14 cellular contexts compared by ENCODE assay signal in genomic region chr3:50807266-50807665, GRCh38.
DNase-seq lines count a peak whose midpoint lies in the region; TF ChIP-seq lines count a peak whose summit lies in the region.
"Had no signal": no experiment of that assay in that cellular context is flagged by ENCODE, and none has a peak within 500 bp of the region (broad histone marks: within the 10 kb centered on the region; RNA-seq: fewer than 3 reads in every experiment).

No MANE protein-coding gene starts in this region.

- H3K4me1 ChIP-seq in ascending aorta: no peaks in the 10 kb centered on the region
- H3K4me1 ChIP-seq: BLaER1 treated with 17β-estradiol and CSF1 and Interleukin-3, amounts not matched to agents 10 nM and 100 nM had no signal

- in situ Hi-C loops in Caki2 (cut with HindIII; ENCODE audit: low pct_unique_long_range_greater_than_20kb, low sequenced_read_pairs): no loop called here

- no peak overlapping the region for H3K27ac ChIP-seq in ascending aorta
- H3K27ac ChIP-seq: BLaER1 treated with 17β-estradiol and CSF1 and Interleukin-3, amounts not matched to agents 10 nM and 100 nM; HL-60 had no signal

- DNase-seq in Caki2 (ENCODE audit: low read depth): peak; percentile 15
- DNase-seq in M059J (ENCODE audit: low read depth): peak; percentile 41
- DNase-seq in SHP77 (lab: John Stamatoyannopoulos, UW): peak; percentile 63 to 73
- DNase-seq in left kidney (ENCODE audit: low read depth, low spot score): peak; percentile 43
- DNase-seq in T-helper 2 cell: no peak
- no peak for DNase-seq in ascending aorta (ENCODE audit: low spot score in 2 of 2)
- no peak for DNase-seq in MV-4-11 (lab: John Stamatoyannopoulos, UW)
- DNase-seq in NAMALWA (ENCODE audit: low spot score): no peak
- DNase-seq: activated CD4-positive, alpha-beta memory T cell treated with anti-CD3 and anti-CD28 coated beads, Interleukin-2, amount 10 ng/mL, durations not matched to agents 7 days and 5 days; midbrain; NCI-H1048; stimulated activated CD4-positive, alpha-beta T cell treated with anti-CD3 and anti-CD28 coated beads, Interleukin-4, amount 100 ng/mL, for 24 hours had no signal

- no peaks in the 10 kb centered on the region for H3K36me3 ChIP-seq in ascending aorta
- H3K36me3 ChIP-seq: BLaER1 treated with 17β-estradiol and CSF1 and Interleukin-3, amounts not matched to agents 10 nM and 100 nM had no signal

- peaks cover 0 to 12% of the 10 kb centered on the region in 2 donors for H3K9me3 ChIP-seq in ascending aorta

- intact Hi-C loops in ascending aorta (cut with DNase I): no loop called here

- H3K27me3 ChIP-seq in ascending aorta: no peaks in the 10 kb centered on the region
- H3K27me3 ChIP-seq: BLaER1 treated with 17β-estradiol and CSF1 and Interleukin-3, amounts not matched to agents 10 nM and 100 nM had no signal

- H3K4me3 ChIP-seq in ascending aorta: no peak overlapping the region
- H3K4me3 ChIP-seq: BLaER1 treated with 17β-estradiol and CSF1 and Interleukin-3, amounts not matched to agents 10 nM and 100 nM had no signal

- TF ChIP-seq CTCF in ascending aorta (IDR thresholded peaks at IDR 0.05): no peak

Comparison
In these comparisons a context has a peak if more than half of its experiments do, and no peak if none do; other contexts are left out.
1. DNase-seq: peak in Caki2 (single experiment), M059J (single experiment), SHP77 (2 of 2) and left kidney (single experiment); none in T-helper 2 cell (0 of 5), ascending aorta (0 of 2), MV-4-11 (single experiment) and NAMALWA (single experiment).